Comparison of ENCODE assay signal across 18 cellular contexts in genomic region chr9:129022037-129022436, GRCh38. TPM values are rescaled to one million over a fixed set of nuclear protein-coding genes. Genes with fewer than 3 reads are reported as not detected.
DNase-seq lines count a peak whose midpoint lies in the region; ATAC-seq and TF ChIP-seq lines count a peak whose summit lies in the region.
"Had no signal": no experiment of that assay in that cellular context is flagged by ENCODE, and none has a peak within 500 bp of the region (broad histone marks: within the 10 kb centered on the region; RNA-seq: fewer than 3 reads in every experiment).

No MANE protein-coding gene starts in this region.

- peak overlapping the region; percentile 69 to 73 for H3K27ac ChIP-seq in breast epithelium
- H3K27ac ChIP-seq in parathyroid adenoma: peak overlapping the region; percentile 50
- H3K27ac ChIP-seq: HL-60, prostate gland had no signal

- H3K4me3 ChIP-seq in breast epithelium: no peak overlapping the region
- H3K4me3 ChIP-seq in parathyroid adenoma (ENCODE audit: low read depth, low read length): no peak overlapping the region
- H3K4me3 ChIP-seq: dorsolateral prefrontal cortex, prostate gland had no signal

- no peak overlapping the region for H3K9ac ChIP-seq in parathyroid adenoma

- H3K4me1 ChIP-seq in breast epithelium (peaks cover 6 to 23% of the 10 kb centered on the region in 2 donors), parathyroid adenoma (peaks cover 13% of the 10 kb centered on the region)

- H3K4me2 ChIP-seq in parathyroid adenoma (ENCODE audit: low read length): no peak overlapping the region

- intact Hi-C loops in Calu3 (cut with micrococcal nuclease; ENCODE audit: unreplicated experiment): no loop called here
- intact Hi-C loops in breast epithelium (cut with DNase I; ENCODE audit: low total_unique reads): no loop called here

- no peak overlapping the region for H2AFZ ChIP-seq in parathyroid adenoma

- H3K4me3 Mint-ChIP-seq in Calu3 (ENCODE audit: low read depth, unreplicated experiment): no peak overlapping the region
- peak overlapping the region in 2 of 4 donors; percentile 38 to 56 for H3K4me3 Mint-ChIP-seq in IgD-negative memory B cell

- H3K79me2 ChIP-seq in parathyroid adenoma: peaks cover 12% of the 10 kb centered on the region

- no peak for TF ChIP-seq POLR2A in breast epithelium (IDR thresholded peaks at IDR 0.05)

- no peak for TF ChIP-seq CTCF in Calu3 (IDR thresholded peaks at IDR 0.05; ENCODE audit: unreplicated experiment)
- no peak for TF ChIP-seq CTCF in breast epithelium (IDR thresholded peaks at IDR 0.05)
- no peak for TF ChIP-seq CTCF in parathyroid adenoma (IDR thresholded peaks at IDR 0.05)

- H3K36me3 Mint-ChIP-seq in Calu3 (ENCODE audit: insufficient read depth, unreplicated experiment) (peaks cover 23% of the 10 kb centered on the region), IgD-negative memory B cell (no peaks in the 10 kb centered on the region)

- H3K9me3 Mint-ChIP-seq in Calu3 (ENCODE audit: low read depth, unreplicated experiment): no peaks in the 10 kb centered on the region
- no peaks in the 10 kb centered on the region for H3K9me3 Mint-ChIP-seq in IgD-negative memory B cell
- H3K9me3 Mint-ChIP-seq: activated T-helper 2 cell treated with anti-CD3 and anti-CD28 coated beads, Interferon-gamma antibody, Interleukin-2, Interleukin-4, amounts not matched to agents 10 μg/mL and 5 μg/mL and 100 μg/mL, durations not matched to agents 14 hours and 24 hours and 36 hours had no signal

- H3K9me3 ChIP-seq in breast epithelium: no peaks in the 10 kb centered on the region
- H3K9me3 ChIP-seq in parathyroid adenoma (ENCODE audit: control insufficient read depth, low read length): no peaks in the 10 kb centered on the region
- H3K9me3 ChIP-seq: BE2C, prostate gland had no signal

- H3K27me3 Mint-ChIP-seq in Calu3 (ENCODE audit: unreplicated experiment): no peaks in the 10 kb centered on the region
- H3K27me3 Mint-ChIP-seq in IgD-negative memory B cell: no peaks in the 10 kb centered on the region

- ATAC-seq in GM18858 (IDR thresholded peaks at IDR 0.05; ENCODE audit: unreplicated experiment) (no peak), GM19467 (IDR thresholded peaks at IDR 0.05; ENCODE audit: unreplicated experiment) (no peak)
- ATAC-seq: left colon had no signal

- no peaks in the 10 kb centered on the region for H3K27me3 ChIP-seq in breast epithelium
- no peaks in the 10 kb centered on the region for H3K27me3 ChIP-seq in parathyroid adenoma (ENCODE audit: control insufficient read depth, insufficient read depth, low read length)
- H3K27me3 ChIP-seq: BE2C, dorsolateral prefrontal cortex had no signal

- peak overlapping the region; percentile 36 for H3K27ac Mint-ChIP-seq in Calu3 (ENCODE audit: unreplicated experiment)
- H3K27ac Mint-ChIP-seq in IgD-negative memory B cell: peak overlapping the region in 2 of 3 donors; percentile 74 to 88
- H3K27ac Mint-ChIP-seq: activated T-helper 2 cell treated with anti-CD3 and anti-CD28 coated beads, Interferon-gamma antibody, Interleukin-2, Interleukin-4, amounts not matched to agents 10 μg/mL and 5 μg/mL and 100 μg/mL, durations not matched to agents 14 hours and 24 hours and 36 hours had no signal

- BruUV-seq in Calu3 (replicated peaks; lab: Mats Ljungman, UMichigan): no TSS peak

- no peaks in the 10 kb centered on the region for H3K36me3 ChIP-seq in breast epithelium
- H3K36me3 ChIP-seq in parathyroid adenoma (ENCODE audit: control insufficient read depth, insufficient read depth, low read length): no peaks in the 10 kb centered on the region
- H3K36me3 ChIP-seq: prostate gland had no signal

- CTCF ChIA-PET in Calu3 (lab: Charles Lee): no interaction called here

- H3K4me1 Mint-ChIP-seq in Calu3 (ENCODE audit: low read depth, unreplicated experiment) (peaks cover 14% of the 10 kb centered on the region), IgD-negative memory B cell (peaks cover 9 to 18% (median 15%) of the 10 kb centered on the region in 3 donors)

- no peak for DNase-seq in Calu3
- no peak for DNase-seq in breast epithelium (ENCODE audit: low spot score in 2 of 2)
- no peak for DNase-seq in SKM-1 treated with dmso at 0.1 percent for 144 hours (lab: John Stamatoyannopoulos, UW; ENCODE audit: unreplicated experiment)
- DNase-seq: BE2C, dorsolateral prefrontal cortex, hippocampal formation, left colon, NCI-H146, NCI-H345, SHP77, T1000 had no signal

RNA-seq across cellular contexts. Expression of gene SH3GLB2, which starts 6.1 kb away (rescaled TPM):
- 66.5 and 83.8 TPM in 2 replicates for total RNA-seq in Calu3 (2022)
- polyA plus RNA-seq in IgD-negative memory B cell: 27.7 TPM
- total RNA-seq in breast epithelium: 100 to 1,000 TPM in 2 of 3 donors, 10 to 100 TPM in 1; 59.2 to 227 (median 150) TPM

RNA-seq across cellular contexts. Expression of gene MIGA2, which starts 14.4 kb away (rescaled TPM):
- total RNA-seq in Calu3 (2022) (17.8 and 21.2 TPM in 2 replicates), breast epithelium (10 to 100 TPM; 25.3 to 28.8 (median 27.9) TPM)
- 11.4 TPM for polyA plus RNA-seq in IgD-negative memory B cell

RNA-seq across cellular contexts. Expression of gene DOLPP1, which starts 58.9 kb away (rescaled TPM):
- total RNA-seq in Calu3 (2022) (14.4 and 16.1 TPM in 2 replicates), breast epithelium (1 to 10 TPM; 5.6 to 9.2 (median 8.6) TPM)
- 7.4 TPM for polyA plus RNA-seq in IgD-negative memory B cell
